1 cellular context compared by ENCODE assay signal in the genomic region with DNA sequence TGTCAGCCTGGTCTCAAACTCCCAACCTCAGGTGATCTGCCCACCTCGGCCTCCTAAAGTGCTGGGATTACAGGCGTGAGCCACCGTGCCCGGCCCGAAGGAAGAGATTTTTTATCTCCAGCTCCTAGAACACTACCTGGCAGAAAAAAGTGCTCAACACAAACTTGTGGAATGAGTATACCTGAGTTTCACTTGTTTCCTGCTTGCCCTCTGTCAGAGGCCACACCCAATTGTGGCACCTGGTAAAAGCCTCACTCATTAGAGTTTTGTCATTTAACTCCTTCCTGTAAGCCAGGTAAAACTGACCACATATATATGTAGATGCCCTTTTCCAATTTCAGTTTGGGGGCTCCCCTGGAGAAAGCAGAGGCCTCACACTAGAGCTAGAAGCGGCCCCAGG.
TF ChIP-seq lines count a peak whose summit lies in the region.

No MANE protein-coding gene starts in this region.

TF ChIP-seq in endothelial cell of umbilical vein, 7 proteins besides CTCF, POLR2A, EP300 and RAD21:
- TF ChIP-seq EZH2 (IDR thresholded peaks at IDR 0.05; ENCODE audit: borderline replicate concordance, low read depth, low read length, severe bottlenecking) (no peak), GATA2 (IDR thresholded peaks at IDR 0.05; ENCODE audit: insufficient read depth, insufficient read length, low read depth, low read length) (no peak), MAX (IDR thresholded peaks at IDR 0.05; ENCODE audit: insufficient read depth, insufficient read length) (no peak), POLR2AphosphoS5 (IDR thresholded peaks at IDR 0.05; ENCODE audit: insufficient read depth, low read depth, low read length) (no peak), FOS (IDR thresholded peaks at IDR 0.05; ENCODE audit: borderline replicate concordance, insufficient read depth, low read length) (no peak), MYC (IDR thresholded peaks at IDR 0.05; ENCODE audit: low read depth, low read length) (no peak), JUN (IDR thresholded peaks at IDR 0.05; ENCODE audit: borderline replicate concordance, insufficient read depth, insufficient read length, low read depth) (no peak)
